27 cellular contexts compared by ENCODE assay signal in genomic region chr14:44166611-44167010, GRCh38.
"Had no signal": no experiment of that assay in that cellular context is flagged by ENCODE, and none has a peak within 500 bp of the region (broad histone marks: within the 10 kb centered on the region; RNA-seq: fewer than 3 reads in every experiment).

No MANE protein-coding gene starts in this region.

- H3K4me1 ChIP-seq: stomach, suprapubic skin, testis, thyroid gland, tibial artery, tibial nerve, upper lobe of left lung, upper lobe of right lung, uterus, vagina had no signal

- H3K9me3 ChIP-seq: stomach, suprapubic skin, testis, thoracic aorta, thyroid gland, tibial artery, tibial nerve, transverse colon, upper lobe of left lung, upper lobe of right lung, uterus, vagina had no signal

- H3K36me3 ChIP-seq: stomach, suprapubic skin, thoracic aorta, thyroid gland, tibial artery, tibial nerve, transverse colon, upper lobe of left lung, upper lobe of right lung, uterus, vagina had no signal

- DNase-seq: stimulated activated CD4-positive, alpha-beta T cell treated with anti-CD3 and anti-CD28 coated beads, Interleukin-2, amount 100 ng/mL, for 48 hours; stimulated activated CD4-positive, alpha-beta T cell treated with anti-CD3 and anti-CD28 coated beads, Interleukin-4, amount 100 ng/mL, for 1 hour; stimulated activated CD4-positive, alpha-beta T cell treated with anti-CD3 and anti-CD28 coated beads, Interleukin-4, amount 100 ng/mL, for 24 hours; stimulated activated CD4-positive, alpha-beta T cell treated with anti-CD3 and anti-CD28 coated beads, Interleukin-4, amount 100 ng/mL, for 4 hours; stimulated activated CD8-positive, alpha-beta memory T cell treated with anti-CD3 and anti-CD28 coated beads, Interleukin-4, amount 100 ng/mL, for 48 hours; stimulated activated naive B cell treated with anti-CD40 and anti-IgM and Interleukin-4, amounts not matched to agents 10 μg/mL and 1 μg/mL and 100 μg/mL, for 72 hours; stimulated activated naive CD4-positive, alpha-beta T cell; stimulated activated naive CD4-positive, alpha-beta T cell treated with Interleukin-2 at 50 U/mL for 16 hours; stimulated activated naive CD8-positive, alpha-beta T cell treated with anti-CD3 and anti-CD28 coated beads, Interleukin-15, amount 100 ng/mL, for 72 hours; stimulated activated naive CD8-positive, alpha-beta T cell treated with anti-CD3 and anti-CD28 coated beads, Interleukin-15, Interleukin-2, amounts not matched to agents 100 U/mL and 50 U/mL, for 24 hours; stomach; substantia nigra; testis; thyroid gland; tibial artery; transverse colon; trophoblast cell; upper lobe of left lung; upper lobe of right lung; uterus had no signal

- H3K27ac ChIP-seq: stomach, suprapubic skin, testis, thoracic aorta, thyroid gland, tibial artery, tibial nerve, transverse colon, upper lobe of left lung, upper lobe of right lung, uterus, vagina had no signal

- H3K4me3 ChIP-seq: stomach, suprapubic skin, testis, thoracic aorta, thyroid gland, tibial artery, tibial nerve, transverse colon, upper lobe of left lung, upper lobe of right lung, uterus, vagina had no signal

- ATAC-seq: stimulated activated effector memory CD8-positive, alpha-beta T cell treated with anti-CD3 and anti-CD28 coated beads, Interleukin-12 subunit alpha, Interleukin-12 subunit beta, amount 100 ng/mL, for 72 hours; stimulated activated memory B cell treated with anti-CD40 and anti-IgM and Interleukin-4, amounts not matched to agents 10 μg/mL and 1 μg/mL and 100 μg/mL, for 72 hours; stimulated activated naive B cell treated with anti-CD40 and anti-IgM and Interleukin-4, amounts not matched to agents 10 μg/mL and 1 μg/mL and 100 μg/mL, for 72 hours; stimulated activated naive CD8-positive, alpha-beta T cell treated with anti-CD3 and anti-CD28 coated beads, Interleukin-15, amount 100 ng/mL, for 72 hours; stimulated activated naive CD8-positive, alpha-beta T cell treated with anti-CD3 and anti-CD28 coated beads, Interleukin-15, Interleukin-2, amounts not matched to agents 100 U/mL and 50 U/mL, for 24 hours; upper lobe of right lung had no signal

- FAIRE-seq: urothelium cell line had no signal

- H3K27me3 ChIP-seq: stomach, suprapubic skin, testis, thyroid gland, tibial artery, tibial nerve, transverse colon, upper lobe of left lung, upper lobe of right lung, uterus, vagina had no signal
